Comparison of ENCODE assay signal across 11 cellular contexts in genomic region chr11:44623321-44623715, GRCh38. TPM values are rescaled to one million over a fixed set of nuclear protein-coding genes. Genes with fewer than 3 reads are reported as not detected.
DNase-seq lines count a peak whose midpoint lies in the region; ATAC-seq and TF ChIP-seq lines count a peak whose summit lies in the region.
"Had no signal": no experiment of that assay in that cellular context is flagged by ENCODE, and none has a peak within 500 bp of the region (broad histone marks: within the 10 kb centered on the region; RNA-seq: fewer than 3 reads in every experiment).

No MANE protein-coding gene starts in this region.

- H3K27me3 Mint-ChIP-seq in chondrocyte (ENCODE audit: low read depth) (peaks cover 4% of the 10 kb centered on the region), immature natural killer cell (ENCODE audit: low read depth in 3 of 3) (peaks cover 0 to 7% (median 2%) of the 10 kb centered on the region in 3 donors)
- H3K27me3 Mint-ChIP-seq in naive thymus-derived CD4-positive, alpha-beta T cell, result no peaks in the 10 kb centered on the region

- H3K4me3 Mint-ChIP-seq in chondrocyte (ENCODE audit: unreplicated experiment), result no peak overlapping the region
- peak overlapping the region in 7 of 10 donors; percentile 11 to 60 (median 43) for H3K4me3 Mint-ChIP-seq in naive thymus-derived CD4-positive, alpha-beta T cell
- H3K4me3 Mint-ChIP-seq in immature natural killer cell, result no peak overlapping the region
- H3K4me3 Mint-ChIP-seq: CD4-positive, CD25-positive, alpha-beta regulatory T cell had no signal

- no peaks in the 10 kb centered on the region for H3K36me3 Mint-ChIP-seq in chondrocyte (ENCODE audit: low read depth)
- peaks cover 0 to 25% (median 3%) of the 10 kb centered on the region in 5 donors for H3K36me3 Mint-ChIP-seq in naive thymus-derived CD4-positive, alpha-beta T cell
- no peaks in the 10 kb centered on the region for H3K36me3 Mint-ChIP-seq in immature natural killer cell
- H3K36me3 Mint-ChIP-seq: CD4-positive, CD25-positive, alpha-beta regulatory T cell had no signal

- POLR2A ChIA-PET in naive thymus-derived CD4-positive, alpha-beta T cell (lab: Charles Lee), result interaction anchor here (1.3 kb wide), 1 partner anchor 11 kb away, joined by 4 read pairs; no protein-coding TSS in a partner anchor

- H3K4me1 Mint-ChIP-seq in chondrocyte (ENCODE audit: low read depth), result peaks cover 18% of the 10 kb centered on the region
- H3K4me1 Mint-ChIP-seq in naive thymus-derived CD4-positive, alpha-beta T cell, result peaks cover 12 to 36% (median 23%) of the 10 kb centered on the region in 7 donors
- no peaks in the 10 kb centered on the region for H3K4me1 Mint-ChIP-seq in immature natural killer cell

- H3K36me3 ChIP-seq in naive thymus-derived CD4-positive, alpha-beta T cell (ENCODE audit: control insufficient read depth in 2 of 3, insufficient read depth in 3 of 3, low read length in 3 of 3), result peaks cover 0 to 10% (median 0%) of the 10 kb centered on the region in 3 experiments

- H3K27ac ChIP-seq in naive thymus-derived CD4-positive, alpha-beta T cell (ENCODE audit: low read depth, low read length), result no peak overlapping the region
- H3K27ac ChIP-seq: parathyroid adenoma had no signal

- peak; percentile 3 for DNase-seq in stimulated activated CD4-positive, alpha-beta T cell treated with anti-CD3 and anti-CD28 coated beads, Interleukin-4, amount 100 ng/mL, for 24 hours
- no peak for DNase-seq in stimulated activated CD4-positive, alpha-beta T cell treated with anti-CD3 and anti-CD28 coated beads, Interleukin-2, amount 100 ng/mL, for 48 hours
- DNase-seq in chondrocyte (ENCODE audit: low spot score) (peak; percentile 61), GM20000 (ENCODE audit: low spot score) (no peak), immature natural killer cell (no peak)
- peak in 1 of 9 donors; percentile 20 for DNase-seq in naive thymus-derived CD4-positive, alpha-beta T cell
- DNase-seq: CD4-positive, CD25-positive, alpha-beta regulatory T cell; NCI-H748 treated with DMSO at 0.1 percent for 48 hours had no signal

- CTCF ChIA-PET in naive thymus-derived CD4-positive, alpha-beta T cell (lab: Charles Lee), result interaction anchor here (0.5 to 14.7 kb wide), 4 partner anchors 11 to 65 kb away, joined by 3 to 379 read pairs (median 5); partner anchors contain the start of gene CD82

- peaks cover 4% of the 10 kb centered on the region for H3K9me3 Mint-ChIP-seq in chondrocyte (ENCODE audit: low read depth)
- H3K9me3 Mint-ChIP-seq in naive thymus-derived CD4-positive, alpha-beta T cell, result peaks cover 0 to 7% (median 2%) of the 10 kb centered on the region in 11 donors
- H3K9me3 Mint-ChIP-seq in immature natural killer cell, result no peaks in the 10 kb centered on the region

- intact Hi-C loops in naive thymus-derived CD4-positive, alpha-beta T cell (cut with micrococcal nuclease), result loop anchor here in 1 of 2 donors (5.0 kb wide), 1 partner anchor 104 kb away; the partner anchor contains the start of gene TSPAN18

- ATAC-seq in naive thymus-derived CD4-positive, alpha-beta T cell, result peak; percentile 27
- ATAC-seq in HG02588 (IDR thresholded peaks at IDR 0.05; ENCODE audit: unreplicated experiment) (no peak), GM21447 (IDR thresholded peaks at IDR 0.05; ENCODE audit: unreplicated experiment) (no peak)

- TF ChIP-seq CTCF in chondrocyte (IDR thresholded peaks at IDR 0.05) (no peak), GM20000 (IDR thresholded peaks at IDR 0.05; ENCODE audit: extremely low read depth, missing control alignments) (no peak)

- H3K27ac Mint-ChIP-seq in chondrocyte (ENCODE audit: unreplicated experiment), result no peak overlapping the region
- H3K27ac Mint-ChIP-seq in naive thymus-derived CD4-positive, alpha-beta T cell, result peak overlapping the region in 8 of 9 donors; percentile 26 to 79 (median 56)
- no peak overlapping the region for H3K27ac Mint-ChIP-seq in immature natural killer cell

- H3K27me3 ChIP-seq in naive thymus-derived CD4-positive, alpha-beta T cell (ENCODE audit: control insufficient read depth in 2 of 2, insufficient read depth in 2 of 2, low read length in 2 of 2), result no peaks in the 10 kb centered on the region

- H3K9me3 ChIP-seq in naive thymus-derived CD4-positive, alpha-beta T cell (ENCODE audit: control insufficient read depth in 2 of 3, low read length in 3 of 3), result no peaks in the 10 kb centered on the region

- peaks cover 0 to 12% of the 10 kb centered on the region in 2 donors for H3K4me1 ChIP-seq in naive thymus-derived CD4-positive, alpha-beta T cell (ENCODE audit: control insufficient read depth in 2 of 2, insufficient read depth in 2 of 2, low read length in 2 of 2)
- H3K4me1 ChIP-seq: parathyroid adenoma had no signal

- no peak overlapping the region for H3K4me3 ChIP-seq in naive thymus-derived CD4-positive, alpha-beta T cell (ENCODE audit: low read length)

RNA-seq across cellular contexts. Expression of gene CD82, which starts 57.9 kb away (rescaled TPM):
- 14.4 to 46.6 TPM (median 17.0 TPM) in 3 replicates for total RNA-seq in chondrocyte
- total RNA-seq in naive thymus-derived CD4-positive, alpha-beta T cell, result 100 to 1,000 TPM in 1 of 5 experiments, 10 to 100 TPM in 4; 37.0 to 319 (median 57.2) TPM
- polyA plus RNA-seq in naive thymus-derived CD4-positive, alpha-beta T cell, result 10 to 100 TPM; 36.4 to 63.1 TPM
- polyA plus RNA-seq in immature natural killer cell, result 10 to 100 TPM in 2 of 3 donors, 1 to 10 TPM in 1; 9.7 to 15.7 (median 10.7) TPM

Comparison
In these comparisons a context has a peak if more than half of its experiments do, and no peak if none do; other contexts are left out.
1. DNase-seq: peak in stimulated activated CD4-positive, alpha-beta T cell treated with anti-CD3 and anti-CD28 coated beads, Interleukin-4, amount 100 ng/mL, for 24 hours (single experiment) and chondrocyte (single experiment); none in stimulated activated CD4-positive, alpha-beta T cell treated with anti-CD3 and anti-CD28 coated beads, Interleukin-2, amount 100 ng/mL, for 48 hours (0 of 2), GM20000 (single experiment) and immature natural killer cell (0 of 3).
2. H3K27ac Mint-ChIP-seq: peak in naive thymus-derived CD4-positive, alpha-beta T cell (8 of 9); none in chondrocyte (single experiment) and immature natural killer cell (0 of 6).
3. H3K4me3 Mint-ChIP-seq: peak in naive thymus-derived CD4-positive, alpha-beta T cell (7 of 10); none in chondrocyte (single experiment) and immature natural killer cell (0 of 5).